ENCODE assay signal across 8 cellular contexts in the genomic region with DNA sequence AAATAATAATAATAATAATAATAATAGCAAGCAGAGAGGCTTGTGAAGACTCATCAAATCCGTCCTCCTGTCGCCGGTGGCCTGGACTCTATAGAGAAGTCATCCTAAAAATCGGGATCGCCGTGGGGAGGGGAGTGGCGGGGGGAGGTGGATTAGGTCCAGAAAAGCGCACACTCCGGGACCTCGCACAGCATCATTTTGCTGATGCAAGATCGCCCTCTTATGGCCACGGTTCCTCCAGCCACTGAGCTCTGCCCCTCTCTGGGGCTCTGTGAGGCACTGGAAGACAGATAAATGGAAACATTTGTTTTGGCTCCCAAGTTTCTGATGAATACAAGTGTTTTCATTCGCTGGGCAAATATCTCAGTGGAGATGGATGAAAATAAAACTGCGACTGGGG.
DNase-seq lines count a peak whose midpoint lies in the region; ATAC-seq and TF ChIP-seq lines count a peak whose summit lies in the region.

No MANE protein-coding gene starts in this region.

- no peak for ATAC-seq in GM18870 (IDR thresholded peaks at IDR 0.05; ENCODE audit: unreplicated experiment)

- no peaks in the 10 kb centered on the region for H3K36me3 Mint-ChIP-seq in T-helper 2 cell treated with Interferon-gamma antibody and Interleukin-4, amounts not matched to agents 5 μg/mL and 100 μg/mL, for 36 hours (ENCODE audit: low read depth)

- peaks cover 6% of the 10 kb centered on the region for H3K27me3 Mint-ChIP-seq in T-helper 2 cell treated with Interferon-gamma antibody and Interleukin-4, amounts not matched to agents 5 μg/mL and 100 μg/mL, for 36 hours (ENCODE audit: low read depth)

- H3K4me2 ChIP-seq in parathyroid adenoma (ENCODE audit: low read length), result no peak overlapping the region

- no peak overlapping the region for H2AFZ ChIP-seq in parathyroid adenoma

- no peaks in the 10 kb centered on the region for H3K79me2 ChIP-seq in parathyroid adenoma

- H3K4me1 ChIP-seq in parathyroid adenoma, result no peaks in the 10 kb centered on the region

- H3K9me3 ChIP-seq in parathyroid adenoma (ENCODE audit: control insufficient read depth, low read length), result no peaks in the 10 kb centered on the region

- H3K9ac ChIP-seq in parathyroid adenoma, result no peak overlapping the region

- H3K4me1 Mint-ChIP-seq in T-helper 2 cell treated with Interferon-gamma antibody and Interleukin-4, amounts not matched to agents 5 μg/mL and 100 μg/mL, for 36 hours (ENCODE audit: low read depth), result no peaks in the 10 kb centered on the region

- no peak overlapping the region for H3K4me3 Mint-ChIP-seq in T-helper 2 cell treated with Interferon-gamma antibody and Interleukin-4, amounts not matched to agents 5 μg/mL and 100 μg/mL, for 36 hours

- no peak overlapping the region for H3K27ac Mint-ChIP-seq in T-helper 2 cell treated with Interferon-gamma antibody and Interleukin-4, amounts not matched to agents 5 μg/mL and 100 μg/mL, for 36 hours

- no peak overlapping the region for H3K27ac ChIP-seq in parathyroid adenoma

- H3K27me3 ChIP-seq in parathyroid adenoma (ENCODE audit: control insufficient read depth, insufficient read depth, low read length), result peaks cover 3% of the 10 kb centered on the region

- TF ChIP-seq CTCF in parathyroid adenoma (IDR thresholded peaks at IDR 0.05), result peak; percentile 19

- H3K4me3 ChIP-seq in parathyroid adenoma (ENCODE audit: low read depth, low read length), result no peak overlapping the region

- H3K36me3 ChIP-seq in parathyroid adenoma (ENCODE audit: control insufficient read depth, insufficient read depth, low read length), result no peaks in the 10 kb centered on the region

- no peaks in the 10 kb centered on the region for H3K9me3 Mint-ChIP-seq in T-helper 2 cell treated with Interferon-gamma antibody and Interleukin-4, amounts not matched to agents 5 μg/mL and 100 μg/mL, for 36 hours

- peak; percentile 57 for DNase-seq in NCI-H1436 (lab: John Stamatoyannopoulos, UW)
- no peak for DNase-seq in NCI-H1436 treated with DMSO at 0.1 percent for 48 hours (lab: John Stamatoyannopoulos, UW)
- DNase-seq in LHCN-M2 (ENCODE audit: low read depth), result peak; percentile 10
- DNase-seq in SW480 (ENCODE audit: low spot score), result peak; percentile 19
- DNase-seq in fibroblast of the conjunctiva (ENCODE audit: low read depth), result peak; percentile 20
- DNase-seq in T-helper 2 cell treated with Interferon-gamma antibody and Interleukin-4, amounts not matched to agents 5 μg/mL and 100 μg/mL, for 36 hours (ENCODE audit: low spot score), result no peak

Comparison
In these comparisons a context has a peak if more than half of its experiments do, and no peak if none do; other contexts are left out.
1. DNase-seq: peak in NCI-H1436 (single experiment), LHCN-M2 (single experiment), SW480 (single experiment) and fibroblast of the conjunctiva (single experiment); none in NCI-H1436 treated with DMSO at 0.1 percent for 48 hours (single experiment) and T-helper 2 cell treated with Interferon-gamma antibody and Interleukin-4, amounts not matched to agents 5 μg/mL and 100 μg/mL, for 36 hours (single experiment).